1 cellular context compared by ENCODE assay signal in the genomic region with DNA sequence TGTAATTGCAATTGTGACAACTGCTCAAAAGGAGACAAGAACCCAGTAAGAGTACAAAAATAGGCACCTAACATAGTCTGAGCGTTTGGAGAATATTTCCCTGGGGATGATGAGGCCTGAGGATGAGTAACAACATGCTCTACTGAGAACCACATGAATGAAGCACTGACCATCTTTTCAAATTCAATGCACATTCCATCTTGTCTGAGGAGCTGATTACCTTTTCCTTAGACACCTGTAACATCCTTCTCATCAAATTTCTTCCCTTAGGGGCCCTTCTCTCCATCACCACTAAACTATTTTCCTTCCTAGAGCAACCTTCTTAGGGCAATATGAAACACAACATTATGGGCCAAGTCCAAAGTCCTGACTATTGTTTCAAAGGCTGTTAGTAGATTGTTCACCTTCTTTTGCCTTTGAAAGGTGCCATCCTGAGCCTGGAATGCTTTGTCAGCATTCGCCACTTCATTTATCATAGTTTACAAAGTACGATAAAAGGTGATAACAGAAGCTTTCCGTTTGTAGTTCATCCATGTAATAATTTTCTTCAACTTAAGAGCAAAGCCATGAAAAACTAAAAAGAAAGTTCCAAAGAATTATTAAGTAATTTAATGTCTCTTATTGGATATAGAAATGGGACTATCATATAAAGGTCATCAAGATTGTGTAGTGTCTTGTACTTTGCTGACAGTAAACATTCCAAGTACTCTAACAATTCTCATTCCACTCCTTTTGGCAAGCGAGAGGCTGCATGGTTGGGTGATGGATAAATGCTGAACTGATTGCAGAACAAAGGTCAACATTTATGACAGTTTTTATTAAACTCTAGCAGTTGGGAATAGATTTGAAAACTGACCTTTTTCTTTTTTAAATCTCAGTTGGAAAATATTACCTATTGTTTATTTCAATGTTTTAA.
TF ChIP-seq lines count a peak whose summit lies in the region.

No MANE protein-coding gene starts in this region.

TF ChIP-seq in HepG2, 621 proteins besides CTCF, POLR2A, EP300 and RAD21 (continued from another document):
- TF ChIP-seq MAFF (IDR thresholded peaks at IDR 0.05; ENCODE audit: low read depth, low read length) (0 out of 2 replicates have a peak, but pooled peaks have one; percentile 5), MXD4 (CRISPR knock-in tag; IDR thresholded peaks at IDR 0.05) (no peak)
